17 cellular contexts compared by ENCODE assay signal in the genomic region with DNA sequence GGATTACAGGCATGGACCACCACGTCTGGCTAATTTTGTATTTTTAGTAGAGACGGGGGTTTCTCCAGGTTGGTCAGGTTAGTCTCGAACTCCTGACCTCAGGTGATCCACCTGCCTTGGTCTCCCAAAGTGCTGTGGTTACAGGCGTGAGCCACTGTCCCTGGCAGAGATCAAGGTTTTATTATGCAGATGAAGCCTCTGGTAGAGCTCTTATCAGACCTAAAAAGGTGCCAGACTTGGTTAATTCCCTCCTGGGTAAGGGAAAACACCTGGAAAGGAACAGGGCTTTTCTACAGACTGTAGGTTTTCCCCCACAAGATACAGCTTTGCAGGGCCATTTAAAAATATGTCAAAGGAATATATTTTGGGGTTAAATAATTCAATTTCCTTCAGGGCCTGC. TPM values are rescaled to one million over a fixed set of nuclear protein-coding genes. Genes with fewer than 3 reads are reported as not detected.
DNase-seq lines count a peak whose midpoint lies in the region; ATAC-seq and TF ChIP-seq lines count a peak whose summit lies in the region.
"Had no signal": no experiment of that assay in that cellular context is flagged by ENCODE, and none has a peak within 500 bp of the region (broad histone marks: within the 10 kb centered on the region; RNA-seq: fewer than 3 reads in every experiment).

No MANE protein-coding gene starts in this region.

- peaks cover 37% of the 10 kb centered on the region for H3K4me1 Mint-ChIP-seq in activated naive CD4-positive, alpha-beta T cell treated with anti-CD3 and anti-CD28 coated beads for 36 hours (ENCODE audit: low read depth)
- H3K4me1 Mint-ChIP-seq in dendritic cell treated with granulocyte-macrophage colony-stimulating factor and Interleukin-4, amounts not matched to agents 40 ng/mL and 50 ng/mL, for 4 days (ENCODE audit: low read depth) = peaks cover 44% of the 10 kb centered on the region
- peaks cover 30% of the 10 kb centered on the region for H3K4me1 Mint-ChIP-seq in nephron progenitor cell

- CTCF ChIA-PET in activated naive CD4-positive, alpha-beta T cell treated with anti-CD3 and anti-CD28 coated beads for 36 hours (lab: Charles Lee) = interaction anchor here (0.5 to 2.7 kb wide), 3 partner anchors 29 to 126 kb away, joined by 3 to 20 read pairs (median 13); no protein-coding TSS in a partner anchor

- no peaks in the 10 kb centered on the region for H3K9me3 ChIP-seq in aorta (ENCODE audit: control insufficient read depth, low read length)
- H3K9me3 ChIP-seq: BLaER1 treated with 17β-estradiol and CSF1 and Interleukin-3, amounts not matched to agents 10 nM and 100 nM; HAP-1 had no signal

- H3K27me3 ChIP-seq in aorta (ENCODE audit: control insufficient read depth in 1 of 2, insufficient read depth in 2 of 2, low read length in 1 of 2) = no peaks in the 10 kb centered on the region
- H3K27me3 ChIP-seq: BLaER1 treated with 17β-estradiol and CSF1 and Interleukin-3, amounts not matched to agents 10 nM and 100 nM had no signal

- ATAC-seq in aorta (ENCODE audit: low FRiP score) (no peak), GM18861 (IDR thresholded peaks at IDR 0.05; ENCODE audit: unreplicated experiment) (no peak)

- DNase-seq in activated naive CD4-positive, alpha-beta T cell treated with anti-CD3 and anti-CD28 coated beads for 36 hours = peak; percentile 43
- no peak for DNase-seq in activated naive CD4-positive, alpha-beta T cell treated with Interleukin-2 at 50 U/mL for 16 hours
- no peak for DNase-seq in nephron progenitor cell
- no peak for DNase-seq in NCI-H69 (lab: John Stamatoyannopoulos, UW)
- no peak for DNase-seq in activated gamma-delta T cell (lab: John Stamatoyannopoulos, UW)
- no peak for DNase-seq in aorta
- DNase-seq: 8988T, COR-L47, NCI-H1436 treated with DMSO at 0.1 percent for 48 hours, NCI-H2081, NCI-H524 treated with DMSO at 0.1 percent for 48 hours had no signal

- no peaks in the 10 kb centered on the region for H3K9me3 Mint-ChIP-seq in activated naive CD4-positive, alpha-beta T cell treated with anti-CD3 and anti-CD28 coated beads for 36 hours
- H3K9me3 Mint-ChIP-seq in dendritic cell treated with granulocyte-macrophage colony-stimulating factor and Interleukin-4, amounts not matched to agents 40 ng/mL and 50 ng/mL, for 4 days = no peaks in the 10 kb centered on the region
- no peaks in the 10 kb centered on the region for H3K9me3 Mint-ChIP-seq in nephron progenitor cell
- H3K9me3 Mint-ChIP-seq: IgD-negative memory B cell had no signal

- no peak overlapping the region for H3K4me3 Mint-ChIP-seq in activated naive CD4-positive, alpha-beta T cell treated with anti-CD3 and anti-CD28 coated beads for 36 hours
- no peak overlapping the region for H3K4me3 Mint-ChIP-seq in dendritic cell treated with granulocyte-macrophage colony-stimulating factor and Interleukin-4, amounts not matched to agents 40 ng/mL and 50 ng/mL, for 4 days
- H3K4me3 Mint-ChIP-seq in nephron progenitor cell = peak overlapping the region; percentile 88

- intact Hi-C loops in activated naive CD4-positive, alpha-beta T cell treated with anti-CD3 and anti-CD28 coated beads for 36 hours (cut with micrococcal nuclease) = no loop called here
- intact Hi-C loops in dendritic cell treated with granulocyte-macrophage colony-stimulating factor and Interleukin-4, amounts not matched to agents 40 ng/mL and 50 ng/mL, for 4 days (cut with micrococcal nuclease) = no loop called here
- intact Hi-C loops in aorta (cut with DNase I) = loop anchor here (5.0 kb wide), 3 partner anchors 47 to 183 kb away; partner anchors contain the start of gene SLC30A4 (in 1 of the 2)

- H3K36me3 Mint-ChIP-seq in activated naive CD4-positive, alpha-beta T cell treated with anti-CD3 and anti-CD28 coated beads for 36 hours (ENCODE audit: low read depth) = peaks cover 2% of the 10 kb centered on the region
- peaks cover 38% of the 10 kb centered on the region for H3K36me3 Mint-ChIP-seq in dendritic cell treated with granulocyte-macrophage colony-stimulating factor and Interleukin-4, amounts not matched to agents 40 ng/mL and 50 ng/mL, for 4 days (ENCODE audit: low read depth)
- peaks cover 9% of the 10 kb centered on the region for H3K36me3 Mint-ChIP-seq in nephron progenitor cell (ENCODE audit: low read depth)

- WGBS in aorta, 2 donors = 83 to 85% methylated on average over 4 of the region's 4 CpGs

- TF ChIP-seq CTCF in nephron progenitor cell (IDR thresholded peaks at IDR 0.05) = no peak

- H3K4me1 ChIP-seq in aorta (ENCODE audit: control insufficient read depth in 1 of 2, insufficient read depth in 2 of 2, low read length in 2 of 2) = peaks cover 2 to 4% of the 10 kb centered on the region in 2 donors

- H3K27ac Mint-ChIP-seq in activated naive CD4-positive, alpha-beta T cell treated with anti-CD3 and anti-CD28 coated beads for 36 hours = no peak overlapping the region
- H3K27ac Mint-ChIP-seq in dendritic cell treated with granulocyte-macrophage colony-stimulating factor and Interleukin-4, amounts not matched to agents 40 ng/mL and 50 ng/mL, for 4 days = peak overlapping the region; percentile 99
- H3K27ac Mint-ChIP-seq in nephron progenitor cell = no peak overlapping the region

- H3K4me3 ChIP-seq in aorta (ENCODE audit: low read length in 2 of 2) = no peak overlapping the region

- H3K27ac ChIP-seq in aorta (ENCODE audit: low read depth in 1 of 2, low read length in 2 of 2) = no peak overlapping the region
- H3K27ac ChIP-seq: RWPE1 had no signal

- H3K36me3 ChIP-seq in aorta (ENCODE audit: control insufficient read depth in 1 of 2, insufficient read depth in 2 of 2, low read length in 1 of 2) = no peaks in the 10 kb centered on the region
- H3K36me3 ChIP-seq: BLaER1 treated with 17β-estradiol and CSF1 and Interleukin-3, amounts not matched to agents 10 nM and 100 nM had no signal

- H3K27me3 Mint-ChIP-seq in activated naive CD4-positive, alpha-beta T cell treated with anti-CD3 and anti-CD28 coated beads for 36 hours (ENCODE audit: low read depth) = no peaks in the 10 kb centered on the region
- H3K27me3 Mint-ChIP-seq in dendritic cell treated with granulocyte-macrophage colony-stimulating factor and Interleukin-4, amounts not matched to agents 40 ng/mL and 50 ng/mL, for 4 days = peaks cover 7% of the 10 kb centered on the region
- peaks cover 3% of the 10 kb centered on the region for H3K27me3 Mint-ChIP-seq in nephron progenitor cell (ENCODE audit: low read depth, poor library complexity)
- H3K27me3 Mint-ChIP-seq: IgD-negative memory B cell had no signal

RNA-seq across cellular contexts. Expression of gene BLOC1S6, which starts 2.1 kb away (rescaled TPM):
- 10 to 100 TPM; 36.8 to 42.8 TPM for total RNA-seq in activated naive CD4-positive, alpha-beta T cell treated with anti-CD3 and anti-CD28 coated beads for 36 hours
- 10 to 100 TPM; 46.8 to 47.3 TPM for total RNA-seq in aorta
- 10 to 100 TPM; 24.9 to 45.6 TPM for polyA plus RNA-seq in aorta

RNA-seq across cellular contexts. Expression of gene SQOR, which starts 49.8 kb away (rescaled TPM):
- total RNA-seq in activated naive CD4-positive, alpha-beta T cell treated with anti-CD3 and anti-CD28 coated beads for 36 hours = 10 to 100 TPM; 54.3 to 56.4 TPM
- 10 to 100 TPM; 44.5 to 49.3 TPM for total RNA-seq in aorta
- polyA plus RNA-seq in aorta = 10 to 100 TPM; 52.8 to 65.0 TPM

Comparison
In these comparisons a context has a peak if more than half of its experiments do, and no peak if none do; other contexts are left out.
1. intact Hi-C loops: an anchor here in aorta (5.0 kb wide); none called in activated naive CD4-positive, alpha-beta T cell treated with anti-CD3 and anti-CD28 coated beads for 36 hours and dendritic cell treated with granulocyte-macrophage colony-stimulating factor and Interleukin-4, amounts not matched to agents 40 ng/mL and 50 ng/mL, for 4 days.